ENCODE assay signal across 1 cellular context in the genomic region with DNA sequence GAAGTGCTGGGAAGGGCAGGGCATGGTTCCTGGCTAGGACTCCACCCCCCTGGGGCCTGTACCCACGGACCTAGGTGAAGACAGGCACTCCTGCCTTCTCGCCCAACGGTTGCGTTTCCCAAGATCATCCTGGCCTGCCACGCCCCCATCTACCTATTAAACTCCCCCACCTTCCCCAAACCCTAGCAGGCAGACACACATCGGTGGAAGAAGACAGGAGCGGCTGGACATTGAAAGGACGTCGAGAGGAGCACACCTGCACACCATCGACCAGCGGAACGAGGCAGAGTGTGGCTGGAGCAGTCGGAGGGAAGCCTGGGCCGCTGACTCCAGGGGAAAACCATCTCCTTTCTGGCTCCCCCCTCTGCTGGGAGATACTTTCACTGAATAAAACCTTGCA.
TF ChIP-seq lines count a peak whose summit lies in the region.

No MANE protein-coding gene starts in this region.

TF ChIP-seq in H1, 55 proteins besides CTCF, POLR2A, EP300 and RAD21:
- TF ChIP-seq SAP30 (IDR thresholded peaks at IDR 0.05; ENCODE audit: insufficient read depth, insufficient replicate concordance, low read length) = no peak
- no peak for TF ChIP-seq ZNF274 (IDR thresholded peaks at IDR 0.05; ENCODE audit: borderline replicate concordance, extremely low read depth, low read length)
